Comparison of ENCODE assay signal across 10 cellular contexts in genomic region chr1:156476501-156477298, GRCh38. TPM values are rescaled to one million over a fixed set of nuclear protein-coding genes. Genes with fewer than 3 reads are reported as not detected.
A peak's percentile ranks its signal among the peaks of the same experiment; 100 is the strongest.
DNase-seq lines count a peak whose midpoint lies in the region; ATAC-seq and TF ChIP-seq lines count a peak whose summit lies in the region.
"Had no signal": no experiment of that assay in that cellular context is flagged by ENCODE, and none has a peak within 500 bp of the region (broad histone marks: within the 10 kb centered on the region; RNA-seq: fewer than 3 reads in every experiment).

No MANE protein-coding gene starts in this region.

- H3K4me3 ChIP-seq in SJSA1 (no peak overlapping the region), fibroblast of pulmonary artery (replicated peaks; ENCODE audit: low read depth, low read length) (no peak overlapping the region), WERI-Rb-1 (ENCODE audit: low read depth, low read length) (no peak overlapping the region)

- H3K9me3 Mint-ChIP-seq in stimulated activated effector memory CD8-positive, alpha-beta T cell treated with anti-CD3 and anti-CD28 coated beads, Interleukin-12 subunit alpha, Interleukin-12 subunit beta, amount 100 ng/mL, for 72 hours, result no peaks in the 10 kb centered on the region

- TF ChIP-seq CTCF in fibroblast of pulmonary artery (IDR thresholded peaks at IDR 0.05; ENCODE audit: low read length, missing control alignments), result no peak
- no peak for TF ChIP-seq CTCF in WERI-Rb-1 (IDR thresholded peaks at IDR 0.05; ENCODE audit: low read depth, low read length)

- H3K36me3 Mint-ChIP-seq in stimulated activated effector memory CD8-positive, alpha-beta T cell treated with anti-CD3 and anti-CD28 coated beads, Interleukin-12 subunit alpha, Interleukin-12 subunit beta, amount 100 ng/mL, for 72 hours, result peaks cover 100% of the 10 kb centered on the region

- H3K9me3 ChIP-seq in SJSA1 (replicated peaks) (no peaks in the 10 kb centered on the region), WERI-Rb-1 (ENCODE audit: severe bottlenecking) (no peaks in the 10 kb centered on the region)

- DNase-seq in EL (peak; percentile 81), SJSA1 (ENCODE audit: low read depth in 1 of 2, low spot score in 2 of 2) (peak; percentile 25 to 68), fibroblast of pulmonary artery (ENCODE audit: low read depth) (peak; percentile 69), WERI-Rb-1 (no peak), putamen (ENCODE audit: low spot score) (no peak), NCI-H2227 treated with DMSO at 0.1 percent for 48 hours (lab: John Stamatoyannopoulos, UW) (no peak), RPMI8226 (no peak)
- no peak for DNase-seq in stimulated activated effector memory CD8-positive, alpha-beta T cell treated with anti-CD3 and anti-CD28 coated beads, Interleukin-12 subunit alpha, Interleukin-12 subunit beta, amount 100 ng/mL, for 72 hours (ENCODE audit: low spot score in 2 of 2)
- DNase-seq: SIG-M5; stimulated activated naive CD4-positive, alpha-beta T cell treated with Interleukin-2 at 50 U/mL for 16 hours had no signal

- peak overlapping the region; percentile 26 for H3K4me3 Mint-ChIP-seq in stimulated activated effector memory CD8-positive, alpha-beta T cell treated with anti-CD3 and anti-CD28 coated beads, Interleukin-12 subunit alpha, Interleukin-12 subunit beta, amount 100 ng/mL, for 72 hours

- peaks cover 61% of the 10 kb centered on the region for H3K4me1 Mint-ChIP-seq in stimulated activated effector memory CD8-positive, alpha-beta T cell treated with anti-CD3 and anti-CD28 coated beads, Interleukin-12 subunit alpha, Interleukin-12 subunit beta, amount 100 ng/mL, for 72 hours

- H3K36me3 ChIP-seq in SJSA1, result peaks cover 94% of the 10 kb centered on the region
- peaks cover 100% of the 10 kb centered on the region for H3K36me3 ChIP-seq in WERI-Rb-1

- peak; percentile 17 for ATAC-seq in stimulated activated effector memory CD8-positive, alpha-beta T cell treated with anti-CD3 and anti-CD28 coated beads, Interleukin-12 subunit alpha, Interleukin-12 subunit beta, amount 100 ng/mL, for 72 hours

- peak overlapping the region; percentile 78 for H3K27ac Mint-ChIP-seq in stimulated activated effector memory CD8-positive, alpha-beta T cell treated with anti-CD3 and anti-CD28 coated beads, Interleukin-12 subunit alpha, Interleukin-12 subunit beta, amount 100 ng/mL, for 72 hours

- peaks cover 3% of the 10 kb centered on the region; the same call in 1 of the 2 replicates for H3K4me1 ChIP-seq in SJSA1 (replicated peaks)

- H3K27ac ChIP-seq in SJSA1 (no peak overlapping the region), WERI-Rb-1 (no peak overlapping the region)

- H3K27me3 ChIP-seq in SJSA1 (replicated peaks) (no peaks in the 10 kb centered on the region), WERI-Rb-1 (ENCODE audit: insufficient read depth, low read depth, severe bottlenecking) (no peaks in the 10 kb centered on the region)

RNA-seq across cellular contexts. Expression of gene MEF2D, which starts 23.9 kb away (rescaled TPM):
- total RNA-seq in SJSA1 (2014; rRNA removed; shearing (Covaris generic)), result 7.0 and 9.8 TPM in 2 replicates

Comparison
In these comparisons a context has a peak if more than half of its experiments do, and no peak if none do; other contexts are left out.
1. DNase-seq: peak in EL (single experiment), SJSA1 (2 of 2) and fibroblast of pulmonary artery (single experiment); none in stimulated activated effector memory CD8-positive, alpha-beta T cell treated with anti-CD3 and anti-CD28 coated beads, Interleukin-12 subunit alpha, Interleukin-12 subunit beta, amount 100 ng/mL, for 72 hours (0 of 2), WERI-Rb-1 (single experiment), putamen (single experiment), NCI-H2227 treated with DMSO at 0.1 percent for 48 hours (single experiment) and RPMI8226 (single experiment).